In the genomic region with DNA sequence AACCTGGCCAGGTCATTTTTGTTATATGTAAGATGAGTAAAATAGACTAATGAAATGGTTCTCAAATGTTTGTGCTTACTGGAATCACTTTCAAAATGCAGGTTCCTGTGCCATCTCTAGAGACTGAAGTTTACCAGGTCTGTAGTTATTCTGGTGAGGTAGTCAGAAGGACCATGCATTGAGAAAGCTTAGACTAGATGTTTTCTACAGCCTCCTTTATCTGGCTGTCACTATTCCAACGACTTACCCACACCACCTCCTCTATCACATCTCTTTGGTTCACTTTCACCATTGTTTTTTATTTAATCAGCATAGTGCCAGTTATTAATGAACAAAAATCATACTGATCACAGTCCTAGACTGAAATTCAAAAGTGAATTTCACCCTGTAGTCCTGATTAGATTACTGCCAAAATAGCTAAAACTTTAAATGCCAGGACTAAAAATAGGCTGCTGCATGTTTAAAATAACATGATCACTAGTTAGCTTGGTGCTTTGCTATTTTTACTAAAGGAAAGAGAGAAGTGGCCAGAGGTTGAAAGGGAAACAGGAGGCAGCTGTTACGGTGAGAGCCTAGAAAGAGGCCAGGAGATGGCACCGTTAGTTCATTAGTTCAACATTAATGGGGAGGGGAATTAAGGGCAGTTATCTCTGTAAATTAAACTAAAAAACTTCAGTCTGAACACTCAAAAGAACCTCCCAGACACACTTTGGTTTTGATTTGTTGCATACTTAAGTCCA, we compare ENCODE assay signal across 9 cellular contexts. TPM values are rescaled to one million over a fixed set of nuclear protein-coding genes. Genes with fewer than 3 reads are reported as not detected.
DNase-seq lines count a peak whose midpoint lies in the region; ATAC-seq and TF ChIP-seq lines count a peak whose summit lies in the region.
"Had no signal": no experiment of that assay in that cellular context is flagged by ENCODE, and none has a peak within 500 bp of the region (broad histone marks: within the 10 kb centered on the region; RNA-seq: fewer than 3 reads in every experiment).

No MANE protein-coding gene starts in this region.

- peaks cover 0 to 2% (median 2%) of the 10 kb centered on the region in 3 donors for H3K27me3 Mint-ChIP-seq in immature natural killer cell (ENCODE audit: low read depth in 3 of 3)
- H3K27me3 Mint-ChIP-seq: central memory CD8-positive, alpha-beta T cell had no signal

- peak overlapping the region; percentile 41 to 50 for H3K27ac ChIP-seq in tibial artery

- TF ChIP-seq CTCF in fibroblast of pulmonary artery (IDR thresholded peaks at IDR 0.05; ENCODE audit: low read length, missing control alignments) (peak; percentile 7), tibial artery (IDR thresholded peaks at IDR 0.05) (peak in 1 of 2 experiments; percentile 5)

- H3K4me1 ChIP-seq in tibial artery = peaks cover 0 to 36% (median 15%) of the 10 kb centered on the region in 4 donors

- no peaks in the 10 kb centered on the region for H3K36me3 ChIP-seq in tibial artery

- H3K36me3 Mint-ChIP-seq in immature natural killer cell = no peaks in the 10 kb centered on the region

- no peaks in the 10 kb centered on the region for H3K9me3 ChIP-seq in tibial artery

- ATAC-seq in GM21447 (IDR thresholded peaks at IDR 0.05; ENCODE audit: unreplicated experiment) (peak; percentile 69), HG03457 (IDR thresholded peaks at IDR 0.05; ENCODE audit: unreplicated experiment) (no peak)
- no peak for ATAC-seq in stimulated activated naive CD8-positive, alpha-beta T cell treated with anti-CD3 and anti-CD28 coated beads, Interleukin-15, Interleukin-2, amounts not matched to agents 100 U/mL and 50 U/mL, for 24 hours

- H3K4me3 Mint-ChIP-seq in immature natural killer cell = no peak overlapping the region
- H3K4me3 Mint-ChIP-seq: central memory CD8-positive, alpha-beta T cell had no signal

- H3K9me3 Mint-ChIP-seq in immature natural killer cell = no peaks in the 10 kb centered on the region
- H3K9me3 Mint-ChIP-seq: central memory CD8-positive, alpha-beta T cell had no signal

- H3K4me3 ChIP-seq in fibroblast of pulmonary artery (replicated peaks; ENCODE audit: low read depth, low read length) (no peak overlapping the region), tibial artery (peak overlapping the region in 1 of 2 donors; percentile 1)

- DNase-seq in D341Med (ENCODE audit: low spot score) (peak; percentile 41), NOMO-1 (lab: John Stamatoyannopoulos, UW; ENCODE audit: unreplicated experiment in 2 of 2) (peak; percentile 7 to 35), fibroblast of pulmonary artery (ENCODE audit: low read depth) (peak; percentile 33), tibial artery (no peak), immature natural killer cell (no peak)
- no peak for DNase-seq in stimulated activated naive CD8-positive, alpha-beta T cell treated with anti-CD3 and anti-CD28 coated beads, Interleukin-15, Interleukin-2, amounts not matched to agents 100 U/mL and 50 U/mL, for 24 hours

- H3K27me3 ChIP-seq in tibial artery = no peaks in the 10 kb centered on the region

- no peaks in the 10 kb centered on the region for H3K4me1 Mint-ChIP-seq in immature natural killer cell
- H3K4me1 Mint-ChIP-seq: central memory CD8-positive, alpha-beta T cell had no signal

- intact Hi-C loops in tibial artery (cut with DNase I; ENCODE audit: low total_unique reads) = no loop called here

- H3K27ac Mint-ChIP-seq in immature natural killer cell = no peak overlapping the region

RNA-seq across cellular contexts. Expression of gene FNIP1, which starts 13.9 kb away (rescaled TPM):
- polyA plus RNA-seq in immature natural killer cell = 10 to 100 TPM; 11.3 to 21.9 (median 11.6) TPM

Comparison
In these comparisons a context has a peak if more than half of its experiments do, and no peak if none do; other contexts are left out.
1. DNase-seq: peak in D341Med (single experiment), NOMO-1 (2 of 2) and fibroblast of pulmonary artery (single experiment); none in tibial artery (0 of 2), stimulated activated naive CD8-positive, alpha-beta T cell treated with anti-CD3 and anti-CD28 coated beads, Interleukin-15, Interleukin-2, amounts not matched to agents 100 U/mL and 50 U/mL, for 24 hours (single experiment) and immature natural killer cell (0 of 3).